Comparison of ENCODE assay signal across 7 cellular contexts in genomic region chr14:63304429-63304828, GRCh38. TPM values are rescaled to one million over a fixed set of nuclear protein-coding genes. Genes with fewer than 3 reads are reported as not detected.
"Had no signal": no experiment of that assay in that cellular context is flagged by ENCODE, and none has a peak within 500 bp of the region (broad histone marks: within the 10 kb centered on the region; RNA-seq: fewer than 3 reads in every experiment).

No MANE protein-coding gene starts in this region.

RNA-seq across cellular contexts. Expression of gene GPHB5, which starts 14.3 kb away (rescaled TPM):
- polyA plus RNA-seq: hepatocyte; immature natural killer cell; keratinocyte; liver; lung; mammary epithelial cell; naive thymus-derived CD4-positive, alpha-beta T cell had no signal
